9 cellular contexts compared by ENCODE assay signal in genomic region chr11:69449320-69450063, GRCh38. TPM values are rescaled to one million over a fixed set of nuclear protein-coding genes. Genes with fewer than 3 reads are reported as not detected.
DNase-seq lines count a peak whose midpoint lies in the region; ATAC-seq and TF ChIP-seq lines count a peak whose summit lies in the region.
"Had no signal": no experiment of that assay in that cellular context is flagged by ENCODE, and none has a peak within 500 bp of the region (broad histone marks: within the 10 kb centered on the region; RNA-seq: fewer than 3 reads in every experiment).

No MANE protein-coding gene starts in this region.

- H3K9ac ChIP-seq in endodermal cell (ENCODE audit: extremely low read depth, low read length, poor library complexity, severe bottlenecking) (no peak overlapping the region), mesendoderm (ENCODE audit: low read length) (no peak overlapping the region)

- no peak for DNase-seq in AG04450 (ENCODE audit: low read depth, low spot score)
- DNase-seq in NOMO-1 treated with DMSO at 0.1 percent for 48 hours (lab: John Stamatoyannopoulos, UW; ENCODE audit: unreplicated experiment) = peak; percentile 41
- DNase-seq in endodermal cell = no peak
- peak; percentile 46 for DNase-seq in mesendoderm
- DNase-seq in putamen (ENCODE audit: low spot score) = no peak
- DNase-seq in NCI-H2029 (lab: John Stamatoyannopoulos, UW) = no peak
- DNase-seq in activated naive CD4-positive, alpha-beta T cell treated with anti-CD3 and anti-CD28 coated beads for 36 hours = no peak

- peaks cover 3% of the 10 kb centered on the region for H3K4me1 Mint-ChIP-seq in endodermal cell
- peaks cover under 1% of the 10 kb centered on the region for H3K4me1 Mint-ChIP-seq in activated naive CD4-positive, alpha-beta T cell treated with anti-CD3 and anti-CD28 coated beads for 36 hours (ENCODE audit: low read depth)

- POLR2A ChIA-PET in AG04450 (lab: Yijun Ruan, JAX) = no interaction called here

- no peaks in the 10 kb centered on the region for H3K36me3 Mint-ChIP-seq in endodermal cell (ENCODE audit: low read depth)
- no peaks in the 10 kb centered on the region for H3K36me3 Mint-ChIP-seq in activated naive CD4-positive, alpha-beta T cell treated with anti-CD3 and anti-CD28 coated beads for 36 hours (ENCODE audit: low read depth)

- no peaks in the 10 kb centered on the region for H3K4me1 ChIP-seq in endodermal cell (ENCODE audit: control insufficient read depth, insufficient read depth, low read length)
- H3K4me1 ChIP-seq in mesendoderm (ENCODE audit: control insufficient read depth, low read depth, low read length) = no peaks in the 10 kb centered on the region

- CTCF ChIA-PET in AG04450 (lab: Charles Lee) = no interaction called here
- CTCF ChIA-PET in activated naive CD4-positive, alpha-beta T cell treated with anti-CD3 and anti-CD28 coated beads for 36 hours (lab: Charles Lee) = no interaction called here

- no peak overlapping the region for H3K18ac ChIP-seq in mesendoderm (ENCODE audit: low read length)

- H4K8ac ChIP-seq in mesendoderm (ENCODE audit: low read depth, low read length) = no peak overlapping the region

- WGBS in endodermal cell (ENCODE audit: insufficient coverage in 1 of 2, insufficient read length in 1 of 2), 2 experiments = 86 to 91% methylated on average over 26 to 29 of the region's 29 CpGs
- WGBS in mesendoderm (ENCODE audit: extremely low coverage, insufficient coverage, low lambda C conversion rate) = no CpG with 5 or more reads among the region's 29 CpGs

- no peaks in the 10 kb centered on the region for H3K27me3 ChIP-seq in AG04450 (ENCODE audit: control insufficient read depth, insufficient read depth, low read length)
- H3K27me3 ChIP-seq in endodermal cell (ENCODE audit: control insufficient read depth, insufficient read depth, low read length, poor library complexity, severe bottlenecking) = no peaks in the 10 kb centered on the region
- H3K27me3 ChIP-seq in mesendoderm (ENCODE audit: insufficient read depth, low read length, poor library complexity) = no peaks in the 10 kb centered on the region

- H3K27me3 Mint-ChIP-seq in endodermal cell (ENCODE audit: insufficient read depth) = no peaks in the 10 kb centered on the region
- peaks cover 22% of the 10 kb centered on the region for H3K27me3 Mint-ChIP-seq in activated naive CD4-positive, alpha-beta T cell treated with anti-CD3 and anti-CD28 coated beads for 36 hours (ENCODE audit: low read depth)

- H3K4ac ChIP-seq in mesendoderm (ENCODE audit: low read depth, low read length) = no peak overlapping the region

- intact Hi-C loops in activated naive CD4-positive, alpha-beta T cell treated with anti-CD3 and anti-CD28 coated beads for 36 hours (cut with micrococcal nuclease) = loop anchor here (10.0 kb wide), 1 partner anchor 325 kb away; no protein-coding TSS in a partner anchor

- H3K4me2 ChIP-seq in mesendoderm (ENCODE audit: low read length) = no peak overlapping the region

- no peak for ATAC-seq in GM21390 (IDR thresholded peaks at IDR 0.05; ENCODE audit: unreplicated experiment)

- H3K79me2 ChIP-seq in mesendoderm (ENCODE audit: control insufficient read depth, insufficient read depth, low read length) = no peaks in the 10 kb centered on the region

- no peak overlapping the region for H3K4me3 ChIP-seq in AG04450 (ENCODE audit: low read depth, low read length)
- no peak overlapping the region for H3K4me3 ChIP-seq in endodermal cell (ENCODE audit: low read length)
- H3K4me3 ChIP-seq in mesendoderm (ENCODE audit: low read length) = no peak overlapping the region

- H2BK15ac ChIP-seq in mesendoderm (replicated peaks; ENCODE audit: low read depth) = no peak overlapping the region

- H3K36me3 ChIP-seq in endodermal cell (ENCODE audit: control insufficient read depth, insufficient read depth, low read length) (no peaks in the 10 kb centered on the region), mesendoderm (ENCODE audit: control insufficient read depth, insufficient read depth, low read length) (no peaks in the 10 kb centered on the region)

- no peak overlapping the region for H3K23ac ChIP-seq in mesendoderm (ENCODE audit: low read length)

- no peaks in the 10 kb centered on the region for H3K79me1 ChIP-seq in mesendoderm (ENCODE audit: low read length)

- H3K9me3 Mint-ChIP-seq in endodermal cell = no peaks in the 10 kb centered on the region
- no peaks in the 10 kb centered on the region for H3K9me3 Mint-ChIP-seq in activated naive CD4-positive, alpha-beta T cell treated with anti-CD3 and anti-CD28 coated beads for 36 hours

- H4K5ac ChIP-seq in mesendoderm (ENCODE audit: low read length) = no peak overlapping the region

- H2BK5ac ChIP-seq in mesendoderm (ENCODE audit: low read length) = no peak overlapping the region

- peak; percentile 15; the same call in 1 of the 2 replicates for TF ChIP-seq CTCF in AG04450 (IDR thresholded peaks at IDR 0.05; ENCODE audit: low read depth, low read length)
- no peak for TF ChIP-seq CTCF in endodermal cell (conservative IDR thresholded peaks at IDR 0.05)

- H3K4me3 Mint-ChIP-seq in endodermal cell = no peak overlapping the region
- H3K4me3 Mint-ChIP-seq in activated naive CD4-positive, alpha-beta T cell treated with anti-CD3 and anti-CD28 coated beads for 36 hours = no peak overlapping the region

- no peak overlapping the region for H3K27ac ChIP-seq in AG04450 (ENCODE audit: low read depth, low read length)
- peak overlapping the region; percentile 81 for H3K27ac ChIP-seq in endodermal cell (ENCODE audit: low read depth, low read length)
- peak overlapping the region; percentile 25 for H3K27ac ChIP-seq in mesendoderm (ENCODE audit: low read depth, low read length)

- no peak overlapping the region for H3K27ac Mint-ChIP-seq in endodermal cell
- no peak overlapping the region for H3K27ac Mint-ChIP-seq in activated naive CD4-positive, alpha-beta T cell treated with anti-CD3 and anti-CD28 coated beads for 36 hours

- no peak overlapping the region for H3K56ac ChIP-seq in mesendoderm (ENCODE audit: low read length)

- H2AK5ac ChIP-seq in mesendoderm (ENCODE audit: low read length) = no peak overlapping the region

- H3K9me3 ChIP-seq in AG04450 (ENCODE audit: control insufficient read depth, insufficient read depth, low read length) (peaks cover 8% of the 10 kb centered on the region), endodermal cell (ENCODE audit: control insufficient read depth, low read length) (no peaks in the 10 kb centered on the region)

- no peak overlapping the region for H2BK120ac ChIP-seq in mesendoderm (ENCODE audit: low read depth, low read length)

RNA-seq across cellular contexts. Expression of gene LINC01488, which starts 32.0 kb away (rescaled TPM):
- not detected in 2 replicates for polyA plus RNA-seq in AG04450 (2011; rRNA removed)
- not detected in 2 replicates for polyA minus RNA-seq in AG04450 (2011; rRNA and poly(A)+ RNA removed)
- total RNA-seq in endodermal cell = not detected
- polyA plus RNA-seq in endodermal cell (2013, experiment 1 of 2) = not detected
- not detected for polyA plus RNA-seq in endodermal cell (2013, experiment 2 of 2)
- not detected for polyA plus RNA-seq in mesendoderm (2013, experiment 1 of 2)
- not detected for polyA plus RNA-seq in mesendoderm (2013, experiment 2 of 2)
- not detected for total RNA-seq in activated naive CD4-positive, alpha-beta T cell treated with anti-CD3 and anti-CD28 coated beads for 36 hours
- total RNA-seq: temporal lobe had no signal

Comparison
In these comparisons a context has a peak if more than half of its experiments do, and no peak if none do; other contexts are left out.
1. DNase-seq: peak in NOMO-1 treated with DMSO at 0.1 percent for 48 hours (single experiment) and mesendoderm (single experiment); none in AG04450 (single experiment), endodermal cell (single experiment), putamen (single experiment), NCI-H2029 (single experiment) and activated naive CD4-positive, alpha-beta T cell treated with anti-CD3 and anti-CD28 coated beads for 36 hours (single experiment).